13 cellular contexts compared by ENCODE assay signal in the genomic region with DNA sequence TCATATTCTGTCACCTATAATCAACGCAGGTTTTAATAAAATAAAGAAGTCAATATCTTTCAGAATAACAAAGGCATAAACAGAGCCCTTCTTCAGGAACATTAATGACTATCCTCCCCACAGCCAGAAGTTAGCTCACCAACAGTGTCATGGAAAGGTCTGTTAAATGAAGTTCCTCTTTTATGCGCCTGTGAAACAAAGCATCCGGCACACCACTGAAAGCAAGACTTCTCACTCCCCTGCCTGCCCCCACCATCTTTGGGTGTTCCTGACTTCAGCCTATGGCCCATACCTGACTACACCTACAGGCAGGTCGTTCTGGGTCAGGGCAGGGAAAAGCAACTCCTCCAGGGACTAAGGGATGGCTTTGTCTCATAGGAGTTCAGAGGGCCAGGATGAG.
DNase-seq lines count a peak whose midpoint lies in the region; ATAC-seq and TF ChIP-seq lines count a peak whose summit lies in the region.
"Had no signal": no experiment of that assay in that cellular context is flagged by ENCODE, and none has a peak within 500 bp of the region (broad histone marks: within the 10 kb centered on the region; RNA-seq: fewer than 3 reads in every experiment).

No MANE protein-coding gene starts in this region.

- TF ChIP-seq POLR2A in breast epithelium (IDR thresholded peaks at IDR 0.05): no peak
- no peak for TF ChIP-seq POLR2A in suprapubic skin (IDR thresholded peaks at IDR 0.05)
- no peak for TF ChIP-seq POLR2A in prostate gland (IDR thresholded peaks at IDR 0.05)

- H3K9me3 ChIP-seq in breast epithelium (no peaks in the 10 kb centered on the region), suprapubic skin (no peaks in the 10 kb centered on the region), prostate gland (no peaks in the 10 kb centered on the region)
- H3K9me3 ChIP-seq: MG63, pancreas had no signal

- H3K27me3 ChIP-seq in breast epithelium: no peaks in the 10 kb centered on the region
- no peaks in the 10 kb centered on the region for H3K27me3 ChIP-seq in suprapubic skin
- H3K27me3 ChIP-seq in prostate gland (replicated peaks; ENCODE audit: insufficient read depth): no peaks in the 10 kb centered on the region
- H3K27me3 ChIP-seq: MG63, pancreas had no signal

- H3K4me1 Mint-ChIP-seq in nephron: peaks cover 41% of the 10 kb centered on the region
- peaks cover 0 to 5% of the 10 kb centered on the region in 2 donors for H3K4me1 Mint-ChIP-seq in natural killer cell

- H3K27me3 Mint-ChIP-seq in nephron (ENCODE audit: low read depth): no peaks in the 10 kb centered on the region
- H3K27me3 Mint-ChIP-seq in natural killer cell (ENCODE audit: low read depth in 2 of 2): no peaks in the 10 kb centered on the region

- H3K36me3 ChIP-seq in breast epithelium (no peaks in the 10 kb centered on the region), suprapubic skin (no peaks in the 10 kb centered on the region), prostate gland (no peaks in the 10 kb centered on the region)
- H3K36me3 ChIP-seq: pancreas had no signal

- ATAC-seq in GM19035 (IDR thresholded peaks at IDR 0.05; ENCODE audit: unreplicated experiment): peak; percentile 81
- peak; percentile 87 for ATAC-seq in HG02678 (IDR thresholded peaks at IDR 0.05; ENCODE audit: unreplicated experiment)
- no peak for ATAC-seq in natural killer cell
- ATAC-seq: activated naive CD4-positive, alpha-beta T cell treated with anti-CD3 and anti-CD28 coated beads, Interleukin-2, amount 50 U/mL, for 72 hours; HCT116; WTC11 had no signal

- TF ChIP-seq CTCF in nephron (IDR thresholded peaks at IDR 0.05; ENCODE audit: unreplicated experiment in 3 of 3) (no peak), breast epithelium (IDR thresholded peaks at IDR 0.05) (no peak), suprapubic skin (IDR thresholded peaks at IDR 0.05) (no peak), natural killer cell (IDR thresholded peaks at IDR 0.05) (no peak), prostate gland (IDR thresholded peaks at IDR 0.05) (no peak)

- TF ChIP-seq EP300 in suprapubic skin (IDR thresholded peaks at IDR 0.05): no peak

- H3K27ac Mint-ChIP-seq in nephron (peak overlapping the region in 2 of 3 experiments; percentile 71 to 74), natural killer cell (no peak overlapping the region)
- H3K27ac Mint-ChIP-seq: activated naive CD4-positive, alpha-beta T cell treated with anti-CD3 and anti-CD28 coated beads, Interleukin-2, amount 50 U/mL, for 72 hours; WTC11 had no signal

- 68% methylated on average over 4 of the region's 4 CpGs for WGBS in suprapubic skin
- 68% methylated on average over 4 of the region's 4 CpGs for WGBS in prostate gland

- DNase-seq in KBM-7 (peak; percentile 71), breast epithelium (ENCODE audit: low spot score in 2 of 2) (no peak), suprapubic skin (ENCODE audit: low spot score in 2 of 2) (no peak), natural killer cell (no peak), prostate gland (ENCODE audit: low spot score) (no peak)
- DNase-seq: MG63, pancreas had no signal

- in situ Hi-C loops in KBM-7 (cut with MboI; ENCODE audit: low pct_unique_long_range_greater_than_20kb, low sequenced_read_pairs): no loop called here

- H3K4me1 ChIP-seq in breast epithelium (no peaks in the 10 kb centered on the region), suprapubic skin (no peaks in the 10 kb centered on the region), prostate gland (replicated peaks) (no peaks in the 10 kb centered on the region)
- H3K4me1 ChIP-seq: pancreas had no signal

- intact Hi-C loops in breast epithelium (cut with DNase I; ENCODE audit: low total_unique reads) (loop anchor here (5.0 kb wide), 1 partner anchor 1301 kb away; no protein-coding TSS in a partner anchor), natural killer cell (cut with micrococcal nuclease) (no loop called here), prostate gland (cut with DNase I) (no loop called here)

- H3K4me3 ChIP-seq in breast epithelium: no peak overlapping the region
- no peak overlapping the region for H3K4me3 ChIP-seq in suprapubic skin
- no peak overlapping the region for H3K4me3 ChIP-seq in prostate gland
- H3K4me3 ChIP-seq: MG63, pancreas had no signal

- H3K9me3 Mint-ChIP-seq in nephron (no peaks in the 10 kb centered on the region), natural killer cell (no peaks in the 10 kb centered on the region)
- H3K9me3 Mint-ChIP-seq: WTC11 had no signal

- H3K36me3 Mint-ChIP-seq in nephron (ENCODE audit: low read depth): peaks cover under 1% of the 10 kb centered on the region
- no peaks in the 10 kb centered on the region for H3K36me3 Mint-ChIP-seq in natural killer cell
- H3K36me3 Mint-ChIP-seq: WTC11 had no signal

- H3K27ac ChIP-seq in breast epithelium (peak overlapping the region in 1 of 2 donors; percentile 12), suprapubic skin (no peak overlapping the region), prostate gland (no peak overlapping the region)
- H3K27ac ChIP-seq: pancreas had no signal

- H3K4me3 Mint-ChIP-seq in nephron: no peak overlapping the region
- no peak overlapping the region for H3K4me3 Mint-ChIP-seq in natural killer cell
- H3K4me3 Mint-ChIP-seq: WTC11 had no signal

Comparison
In these comparisons a context has a peak if more than half of its experiments do, and no peak if none do; other contexts are left out.
1. ATAC-seq: peak in GM19035 (single experiment) and HG02678 (single experiment); none in natural killer cell (0 of 3).
2. H3K27ac Mint-ChIP-seq: peak in nephron (2 of 3); none in natural killer cell (0 of 2).